Comparison of ENCODE assay signal across 17 cellular contexts in genomic region chr12:50388793-50389192, GRCh38. TPM values are rescaled to one million over a fixed set of nuclear protein-coding genes. Genes with fewer than 3 reads are reported as not detected.
"Had no signal": no experiment of that assay in that cellular context is flagged by ENCODE, and none has a peak within 500 bp of the region (broad histone marks: within the 10 kb centered on the region; RNA-seq: fewer than 3 reads in every experiment).

No MANE protein-coding gene starts in this region.

RNA-seq across cellular contexts. Expression of gene FAM186A, which starts 7.6 kb away (rescaled TPM):
- total RNA-seq: activated CD4-positive, alpha-beta memory T cell treated with anti-CD3 and anti-CD28 coated beads for 36 hours; activated CD4-positive, alpha-beta T cell treated with anti-CD3 and anti-CD28 coated beads for 36 hours; activated CD4-positive, alpha-beta T cell treated with anti-CD3 and anti-CD28 coated beads, Interleukin-2, amount 10 ng/mL, durations not matched to agents 24 days and 14 days; activated CD8-positive, alpha-beta T cell treated with anti-CD3 and anti-CD28 coated beads, Interleukin-2, amount 10 ng/mL, durations not matched to agents 7 days and 5 days; activated T-cell treated with anti-CD3 and anti-CD28 coated beads, Interleukin-2, amount 50 U/mL, for 4 hours; activated T-helper 17 cell treated with anti-CD3 and anti-CD28 coated beads, Interleukin-2, amount 50 U/mL, for 72 hours; astrocyte; bronchial epithelial cell; cardiac septum; cerebellum; dorsolateral prefrontal cortex; esophagus muscularis mucosa; foreskin keratinocyte; gastrocnemius medialis; heart left ventricle; T-helper 17 cell had no signal
- polyA plus RNA-seq: adipose tissue, foreskin keratinocyte, heart left ventricle had no signal
